ENCODE assay signal across 8 cellular contexts in genomic region chr4:153082322-153083301, GRCh38.
DNase-seq lines count a peak whose midpoint lies in the region; ATAC-seq and TF ChIP-seq lines count a peak whose summit lies in the region.

No MANE protein-coding gene starts in this region.

- H3K36me3 Mint-ChIP-seq in naive thymus-derived CD4-positive, alpha-beta T cell: no peaks in the 10 kb centered on the region

- H3F3A ChIP-seq in Loucy (ENCODE audit: low read depth): no peaks in the 10 kb centered on the region

- POLR2A ChIA-PET in naive thymus-derived CD4-positive, alpha-beta T cell (lab: Charles Lee): interaction anchor here (0.6 to 1.2 kb wide), 6 partner anchors 29 to 1961 kb away, joined by 3 to 15 read pairs (median 3); no protein-coding TSS in a partner anchor

- ATAC-seq in naive thymus-derived CD4-positive, alpha-beta T cell: no peak
- ATAC-seq in HG03432 (IDR thresholded peaks at IDR 0.05; ENCODE audit: unreplicated experiment) (no peak), HG03439 (IDR thresholded peaks at IDR 0.05; ENCODE audit: unreplicated experiment) (no peak)

- H3K27ac Mint-ChIP-seq in naive thymus-derived CD4-positive, alpha-beta T cell: peak overlapping the region in 4 of 9 donors; percentile 45 to 83 (median 65)

- CTCF ChIA-PET in naive thymus-derived CD4-positive, alpha-beta T cell (lab: Charles Lee): interaction anchor here (0.6 to 5.7 kb wide), 18 partner anchors 8 to 296 kb away, joined by 3 to 193 read pairs (median 5); no protein-coding TSS in a partner anchor

- intact Hi-C loops in naive thymus-derived CD4-positive, alpha-beta T cell (cut with micrococcal nuclease): loop anchor here (1.0 to 5.0 kb wide), 7 partner anchors 46 to 670 kb away; partner anchors contain the start of genes ARFIP1 (in 1 of the 2) and TIGD4 (in 1 of the 2)
- intact Hi-C loops in stomach (cut with DNase I; ENCODE audit: low total_unique reads): loop anchor here (5.0 kb wide), 1 partner anchor 45 kb away; no protein-coding TSS in a partner anchor

- H3K36me3 ChIP-seq in BLaER1 (no peaks in the 10 kb centered on the region), Loucy (ENCODE audit: insufficient read depth, low read length) (no peaks in the 10 kb centered on the region), stomach (no peaks in the 10 kb centered on the region)
- no peaks in the 10 kb centered on the region for H3K36me3 ChIP-seq in naive thymus-derived CD4-positive, alpha-beta T cell (ENCODE audit: control insufficient read depth in 2 of 3, insufficient read depth in 3 of 3, low read length in 3 of 3)

- peaks cover 0 to 32% (median 0%) of the 10 kb centered on the region in 5 donors for H3K27me3 Mint-ChIP-seq in naive thymus-derived CD4-positive, alpha-beta T cell

- TF ChIP-seq CTCF in Loucy (conservative IDR thresholded peaks at IDR 0.05; ENCODE audit: low read length) (no peak), stomach (IDR thresholded peaks at IDR 0.05) (no peak)

- H3K9me3 ChIP-seq in BLaER1 (no peaks in the 10 kb centered on the region), Loucy (ENCODE audit: insufficient read depth, low read depth, low read length) (no peaks in the 10 kb centered on the region), stomach (no peaks in the 10 kb centered on the region)
- H3K9me3 ChIP-seq in naive thymus-derived CD4-positive, alpha-beta T cell (ENCODE audit: control insufficient read depth in 2 of 3, low read length in 3 of 3): no peaks in the 10 kb centered on the region

- H4K20me1 ChIP-seq in BLaER1: no peaks in the 10 kb centered on the region
- no peaks in the 10 kb centered on the region for H4K20me1 ChIP-seq in Loucy (ENCODE audit: insufficient read depth, low read length, poor library complexity, severe bottlenecking)

- peaks cover 19 to 59% (median 49%) of the 10 kb centered on the region in 7 donors for H3K4me1 Mint-ChIP-seq in naive thymus-derived CD4-positive, alpha-beta T cell

- H3K4me3 ChIP-seq in BLaER1 (no peak overlapping the region), Loucy (ENCODE audit: low read length, poor library complexity, severe bottlenecking) (peak overlapping the region; percentile 26), stomach (no peak overlapping the region)
- no peak overlapping the region for H3K4me3 ChIP-seq in naive thymus-derived CD4-positive, alpha-beta T cell (ENCODE audit: low read length)

- no peaks in the 10 kb centered on the region for H3K79me2 ChIP-seq in Loucy (ENCODE audit: insufficient read depth, low read length)

- no peaks in the 10 kb centered on the region for H3K9me3 Mint-ChIP-seq in naive thymus-derived CD4-positive, alpha-beta T cell

- H3K9ac ChIP-seq in BLaER1 (peak overlapping the region; percentile 13; the same call in 1 of the 2 replicates), Loucy (ENCODE audit: low read depth, low read length, poor library complexity, severe bottlenecking) (peak overlapping the region; percentile 60)

- H3K27me3 ChIP-seq in BLaER1 (no peaks in the 10 kb centered on the region), Loucy (ENCODE audit: insufficient read depth, low read length, poor library complexity, severe bottlenecking) (no peaks in the 10 kb centered on the region), stomach (no peaks in the 10 kb centered on the region)
- H3K27me3 ChIP-seq in naive thymus-derived CD4-positive, alpha-beta T cell (ENCODE audit: control insufficient read depth in 2 of 2, insufficient read depth in 2 of 2, low read length in 2 of 2): no peaks in the 10 kb centered on the region

- no peak for TF ChIP-seq EP300 in stomach (IDR thresholded peaks at IDR 0.05)

- no peak for DNase-seq in naive thymus-derived CD4-positive, alpha-beta T cell
- DNase-seq in stomach (no peak), NCI-H446 (lab: John Stamatoyannopoulos, UW) (no peak)

- H3K27ac ChIP-seq in BLaER1 (no peak overlapping the region), angular gyrus (ENCODE audit: low read depth, low read length) (peak overlapping the region; percentile 14), stomach (peak overlapping the region in 1 of 5 donors; percentile 38)
- no peak overlapping the region for H3K27ac ChIP-seq in naive thymus-derived CD4-positive, alpha-beta T cell (ENCODE audit: low read depth, low read length)

- no peak for TF ChIP-seq POLR2A in stomach (IDR thresholded peaks at IDR 0.05)

- 75 to 90% (median 86%) methylated on average over 13 to 15 of the region's 15 CpGs for WGBS in stomach, 5 donors

- H3K4me1 ChIP-seq in BLaER1 (peaks cover 62% of the 10 kb centered on the region), Loucy (ENCODE audit: insufficient read depth, low read length, poor library complexity, severe bottlenecking) (peaks cover 60% of the 10 kb centered on the region), stomach (peaks cover 8 to 21% (median 15%) of the 10 kb centered on the region in 4 donors)
- peaks cover 5 to 33% of the 10 kb centered on the region in 2 donors for H3K4me1 ChIP-seq in naive thymus-derived CD4-positive, alpha-beta T cell (ENCODE audit: control insufficient read depth in 2 of 2, insufficient read depth in 2 of 2, low read length in 2 of 2)

- H3K4me3 Mint-ChIP-seq in naive thymus-derived CD4-positive, alpha-beta T cell: peak overlapping the region in 6 of 10 donors; percentile 1 to 36 (median 16)

- no peaks in the 10 kb centered on the region for H3K9me2 ChIP-seq in Loucy (replicated peaks; ENCODE audit: low read depth, low read length)

- H2AFZ ChIP-seq in Loucy (ENCODE audit: low read length): peak overlapping the region; percentile 86

- H3K4me2 ChIP-seq in BLaER1 (peak overlapping the region; percentile 57), Loucy (ENCODE audit: low read depth, low read length, poor library complexity, severe bottlenecking) (peak overlapping the region; percentile 52)
